ENCODE assay signal across 1 cellular context in genomic region chr4:98995183-98996055, GRCh38.
TF ChIP-seq lines count a peak whose summit lies in the region.

TSS of gene METAP1 (plus strand) at chr4:98995721. CDS start at chr4:98995754, 33 bp downstream.

TF ChIP-seq in WTC11, 78 proteins besides CTCF, POLR2A, EP300 and RAD21 (continued from another document):
- TF ChIP-seq EMX1 (CRISPR knock-in tag; IDR thresholded peaks at IDR 0.05) = 0 out of 2 replicates have a peak, but pooled peaks have one; percentile 15
- TF ChIP-seq HMGXB4 (CRISPR knock-in tag; IDR thresholded peaks at IDR 0.05) = peak; percentile 21; the same call in 1 of the 2 replicates
- TF ChIP-seq FOXK1 (CRISPR knock-in tag; IDR thresholded peaks at IDR 0.05) = peak; percentile 61; the same call in 1 of the 2 replicates
- TF ChIP-seq ERG (CRISPR knock-in tag; IDR thresholded peaks at IDR 0.05) = 0 out of 2 replicates have a peak, but pooled peaks have one; percentile 18
- TF ChIP-seq ZMAT4 (CRISPR knock-in tag; IDR thresholded peaks at IDR 0.05) = no peak
- TF ChIP-seq PRDM15 (CRISPR knock-in tag; IDR thresholded peaks at IDR 0.05) = no peak
- 0 out of 2 replicates have a peak, but pooled peaks have one; percentile 8 for TF ChIP-seq CBFB (CRISPR knock-in tag; IDR thresholded peaks at IDR 0.05; ENCODE audit: low read depth)
- TF ChIP-seq IRF2 (CRISPR knock-in tag; IDR thresholded peaks at IDR 0.05; ENCODE audit: borderline replicate concordance, low read depth) = no peak
- no peak; the same call in 1 of the 2 replicates for TF ChIP-seq RELA (CRISPR knock-in tag; IDR thresholded peaks at IDR 0.05; ENCODE audit: borderline replicate concordance)
- no peak for TF ChIP-seq ZNF416 (CRISPR knock-in tag; IDR thresholded peaks at IDR 0.05)
- TF ChIP-seq ZBTB21 (CRISPR knock-in tag; IDR thresholded peaks at IDR 0.05; ENCODE audit: borderline replicate concordance) = 0 out of 2 replicates have a peak, but pooled peaks have one; percentile 23
- TF ChIP-seq USF1 (CRISPR knock-in tag; IDR thresholded peaks at IDR 0.05) = no peak
- no peak for TF ChIP-seq SOX15 (CRISPR knock-in tag; IDR thresholded peaks at IDR 0.05)
- TF ChIP-seq IRF1 (CRISPR knock-in tag; IDR thresholded peaks at IDR 0.05) = 0 out of 2 replicates have a peak, but pooled peaks have one; percentile 48
- no peak for TF ChIP-seq ZNF281 (CRISPR knock-in tag; IDR thresholded peaks at IDR 0.05)
- TF ChIP-seq JUN (CRISPR knock-in tag; IDR thresholded peaks at IDR 0.05) = no peak
- TF ChIP-seq MXD4 (CRISPR knock-in tag; IDR thresholded peaks at IDR 0.05; ENCODE audit: borderline replicate concordance) = no peak
- TF ChIP-seq NR2C2 (CRISPR knock-in tag; IDR thresholded peaks at IDR 0.05) = no peak
- peak; percentile 32; the same call in 1 of the 2 replicates for TF ChIP-seq ZNF671 (CRISPR knock-in tag; IDR thresholded peaks at IDR 0.05)
- peak; percentile 59; the same call in 1 of the 2 replicates for TF ChIP-seq ZNF263 (CRISPR knock-in tag; IDR thresholded peaks at IDR 0.05; ENCODE audit: low read depth)
- no peak for TF ChIP-seq TEAD4 (CRISPR knock-in tag; IDR thresholded peaks at IDR 0.05)
- TF ChIP-seq SMAD4 (CRISPR knock-in tag; IDR thresholded peaks at IDR 0.05) = no peak
- no peak for TF ChIP-seq ZNF138 (CRISPR knock-in tag; conservative IDR thresholded peaks at IDR 0.05)
- TF ChIP-seq NFATC4 (CRISPR knock-in tag; IDR thresholded peaks at IDR 0.05) = 0 out of 2 replicates have a peak, but pooled peaks have one; percentile 62
- no peak for TF ChIP-seq TP53 (CRISPR knock-in tag; IDR thresholded peaks at IDR 0.05)
- TF ChIP-seq ZBTB43 (CRISPR knock-in tag; IDR thresholded peaks at IDR 0.05) = 0 out of 2 replicates have a peak, but pooled peaks have one; percentile 67
- peak; percentile 36; the same call in 1 of the 2 replicates for TF ChIP-seq E2F4 (CRISPR knock-in tag; IDR thresholded peaks at IDR 0.05; ENCODE audit: borderline replicate concordance, low read depth)
- no peak for TF ChIP-seq NR3C1 (CRISPR knock-in tag; conservative IDR thresholded peaks at IDR 0.05; ENCODE audit: low read depth)
- peak; percentile 43; the same call in 1 of the 2 replicates for TF ChIP-seq MAX (CRISPR knock-in tag; IDR thresholded peaks at IDR 0.05)
- peak; percentile 24 for TF ChIP-seq NFYB (CRISPR knock-in tag; conservative IDR thresholded peaks at IDR 0.05; ENCODE audit: low read depth)
- no peak for TF ChIP-seq FOXP1 (CRISPR knock-in tag; IDR thresholded peaks at IDR 0.05; ENCODE audit: borderline replicate concordance)
- no peak for TF ChIP-seq ZSCAN18 (CRISPR knock-in tag; IDR thresholded peaks at IDR 0.05)
- peak; percentile 89; the same call in 1 of the 2 replicates for TF ChIP-seq KAT7 (CRISPR knock-in tag; IDR thresholded peaks at IDR 0.05; ENCODE audit: borderline replicate concordance)
- peak; percentile 74; the same call in 1 of the 2 replicates for TF ChIP-seq ZNF232 (CRISPR knock-in tag; IDR thresholded peaks at IDR 0.05)
- TF ChIP-seq ZNF121 (CRISPR knock-in tag; IDR thresholded peaks at IDR 0.05) = no peak
- no peak for TF ChIP-seq CDX4 (CRISPR knock-in tag; IDR thresholded peaks at IDR 0.05; ENCODE audit: borderline replicate concordance)
